Comparison of ENCODE assay signal across 8 cellular contexts in genomic region chr17:57988301-57989010, GRCh38. TPM values are rescaled to one million over a fixed set of nuclear protein-coding genes. Genes with fewer than 3 reads are reported as not detected.
DNase-seq lines count a peak whose midpoint lies in the region; ATAC-seq lines count a peak whose summit lies in the region.

No MANE protein-coding gene starts in this region.

- no peaks in the 10 kb centered on the region for H3K9me3 ChIP-seq in HUES48 (ENCODE audit: control insufficient read depth, insufficient read depth, low read length)

- DNase-seq in ELF-1 (ENCODE audit: low read depth, low spot score), result peak; percentile 66
- DNase-seq in RPMI7951 (ENCODE audit: low read depth), result peak; percentile 77
- peak; percentile 54 for DNase-seq in amniotic epithelial cell (ENCODE audit: low read depth)
- DNase-seq in left cardiac atrium, result peak; percentile 80
- peak; percentile 53 to 96 (median 66) for DNase-seq in posterior cingulate gyrus
- DNase-seq in activated effector memory CD4-positive, alpha-beta T cell treated with Interleukin-2 at 50 U/mL for 16 hours, result no peak

- H3K27ac ChIP-seq in HUES48 (ENCODE audit: low read depth, low read length), result peak overlapping the region; percentile 95

- H3K9ac ChIP-seq in HUES48 (ENCODE audit: low read depth, low read length), result peak overlapping the region; percentile 81

- peaks cover 9% of the 10 kb centered on the region for H3K36me3 ChIP-seq in HUES48 (ENCODE audit: control insufficient read depth, insufficient read depth, low read length)

- intact Hi-C loops in left cardiac atrium (cut with DNase I) (loop anchor here in 1 of 2 donors (2.0 kb wide), 1 partner anchor 96 kb away; no protein-coding TSS in a partner anchor), posterior cingulate gyrus (cut with DNase I) (loop anchor here (5.0 kb wide), 2 partner anchors 36 to 96 kb away; no protein-coding TSS in a partner anchor)

- peak overlapping the region; percentile 87 for H3K4me3 ChIP-seq in HUES48 (ENCODE audit: low read depth, low read length)

- peak; percentile 65 for ATAC-seq in GM21447 (IDR thresholded peaks at IDR 0.05; ENCODE audit: unreplicated experiment)
- ATAC-seq in left cardiac atrium, result peak; percentile 78 to 84

- peaks cover 32% of the 10 kb centered on the region for H3K4me1 ChIP-seq in HUES48 (ENCODE audit: control insufficient read depth, insufficient read depth, low read length)

- H3K27me3 ChIP-seq in HUES48 (ENCODE audit: control insufficient read depth, insufficient read depth, low read length), result no peaks in the 10 kb centered on the region

RNA-seq across cellular contexts. Expression of gene VEZF1, which starts 0.4 kb away (rescaled TPM):
- 65.2 and 78.7 TPM in 2 replicates for total RNA-seq in RPMI7951 (2014; rRNA removed; shearing (Covaris generic))
- 10 to 100 TPM; 54.1 to 60.9 TPM for total RNA-seq in left cardiac atrium

RNA-seq across cellular contexts. Expression of gene SRSF1, which starts 18.6 kb away (rescaled TPM):
- total RNA-seq in RPMI7951 (2014; rRNA removed; shearing (Covaris generic)), result 330 and 331 TPM in 2 replicates
- total RNA-seq in left cardiac atrium, result 100 to 1,000 TPM; 113 to 137 TPM

RNA-seq across cellular contexts. Expression of gene CUEDC1, which starts 33.2 kb away (rescaled TPM):
- total RNA-seq in RPMI7951 (2014; rRNA removed; shearing (Covaris generic)), result 6.4 and 6.6 TPM in 2 replicates
- 10 to 100 TPM; 38.3 to 45.5 TPM for total RNA-seq in left cardiac atrium
